In genomic region chr19:55644191-55644833, GRCh38 we compare ENCODE assay signal across 9 cellular contexts. TPM values are rescaled to one million over a fixed set of nuclear protein-coding genes. Genes with fewer than 3 reads are reported as not detected.
DNase-seq lines count a peak whose midpoint lies in the region; ATAC-seq and TF ChIP-seq lines count a peak whose summit lies in the region.
"Had no signal": no experiment of that assay in that cellular context is flagged by ENCODE, and none has a peak within 500 bp of the region (broad histone marks: within the 10 kb centered on the region; RNA-seq: fewer than 3 reads in every experiment).

No MANE protein-coding gene starts in this region.

- peak overlapping the region; percentile 96 for H3K4me3 Mint-ChIP-seq in natural killer cell

- H3K4me3 ChIP-seq in BE2C (ENCODE audit: low read depth, low read length) = peak overlapping the region; percentile 90
- peak overlapping the region; percentile 75 for H3K4me3 ChIP-seq in MG63
- peak overlapping the region; percentile 59 for H3K4me3 ChIP-seq in ectodermal cell (ENCODE audit: insufficient read depth, low read depth, low read length)

- H3K27me3 ChIP-seq in BE2C (no peaks in the 10 kb centered on the region), MG63 (no peaks in the 10 kb centered on the region), ectodermal cell (ENCODE audit: control insufficient read depth, insufficient read depth, low read length, poor library complexity, severe bottlenecking) (no peaks in the 10 kb centered on the region)

- peaks cover 17% of the 10 kb centered on the region for H3K36me3 ChIP-seq in BE2C
- H3K36me3 ChIP-seq in MG63 = peaks cover 41% of the 10 kb centered on the region
- peaks cover 14% of the 10 kb centered on the region for H3K36me3 ChIP-seq in ectodermal cell (ENCODE audit: control insufficient read depth, insufficient read depth, low read length)

- no peaks in the 10 kb centered on the region for H3K9me3 Mint-ChIP-seq in natural killer cell

- no peak overlapping the region for H3K27ac ChIP-seq in ectodermal cell (ENCODE audit: insufficient read depth, low read depth, low read length, poor library complexity, severe bottlenecking)

- H3K4me1 Mint-ChIP-seq in natural killer cell = peaks cover 33 to 57% of the 10 kb centered on the region in 2 donors

- no peak for DNase-seq in BE2C
- no peak for DNase-seq in MG63
- DNase-seq in natural killer cell = no peak
- DNase-seq in hepatic stellate cell (ENCODE audit: low spot score) = no peak
- no peak for DNase-seq in NCI-H69 (lab: John Stamatoyannopoulos, UW)
- DNase-seq in Ammon's horn (ENCODE audit: low spot score) = no peak
- DNase-seq: NCI-H524 treated with DMSO at 0.1 percent for 48 hours had no signal

- intact Hi-C loops in natural killer cell (cut with micrococcal nuclease) = loop anchor here (5.0 kb wide), 1 partner anchor 37 kb away; the partner anchor contains the start of gene ZNF865

- no peak for ATAC-seq in natural killer cell
- no peak for ATAC-seq in HG02973 (IDR thresholded peaks at IDR 0.05; ENCODE audit: unreplicated experiment)

- peaks cover 9% of the 10 kb centered on the region for H3K4me1 ChIP-seq in BE2C
- peaks cover 34% of the 10 kb centered on the region for H3K4me1 ChIP-seq in ectodermal cell (ENCODE audit: control insufficient read depth, insufficient read depth, low read length)

- H3K27me3 Mint-ChIP-seq in natural killer cell (ENCODE audit: low read depth in 2 of 2) = no peaks in the 10 kb centered on the region

- 65 to 66% methylated on average over 12 of the region's 12 CpGs for WGBS in ectodermal cell, 2 experiments

- TF ChIP-seq CTCF in BE2C (IDR thresholded peaks at IDR 0.05; ENCODE audit: low read depth, low read length) (no peak), natural killer cell (IDR thresholded peaks at IDR 0.05) (no peak)

- no peaks in the 10 kb centered on the region for H3K36me3 Mint-ChIP-seq in natural killer cell

- peak overlapping the region; percentile 80 to 96 for H3K27ac Mint-ChIP-seq in natural killer cell

- no peaks in the 10 kb centered on the region for H3K9me3 ChIP-seq in BE2C
- H3K9me3 ChIP-seq in MG63 = no peaks in the 10 kb centered on the region
- no peaks in the 10 kb centered on the region for H3K9me3 ChIP-seq in ectodermal cell (ENCODE audit: control insufficient read depth, low read length)

RNA-seq across cellular contexts. Expression of gene ZNF581, which starts 0.9 kb away (rescaled TPM):
- polyA plus RNA-seq in BE2C (2012; ENCODE audit: insufficient read depth, insufficient read length, low read depth) = 42.2 TPM
- 8.7 and 17.5 TPM in 2 replicates for total RNA-seq in MG63 (2014; rRNA removed; shearing (Covaris generic); ENCODE audit: low replicate concordance)
- 41.1 TPM for polyA plus RNA-seq in ectodermal cell (2013, experiment 1 of 4)
- 40.1 TPM for polyA plus RNA-seq in ectodermal cell (2013, experiment 2 of 4)
- 41.4 TPM for polyA plus RNA-seq in ectodermal cell (2013, experiment 3 of 4)
- 45.9 TPM for polyA plus RNA-seq in ectodermal cell (2013, experiment 4 of 4)
- total RNA-seq in natural killer cell = 10 to 100 TPM; 15.4 to 21.9 (median 19.0) TPM

RNA-seq across cellular contexts. Expression of gene ZNF580, which starts 3.5 kb away (rescaled TPM):
- polyA plus RNA-seq in BE2C (2012; ENCODE audit: insufficient read depth, insufficient read length, low read depth) = 129 TPM
- 7.5 and 8.0 TPM in 2 replicates for total RNA-seq in MG63 (2014; rRNA removed; shearing (Covaris generic); ENCODE audit: low replicate concordance)
- polyA plus RNA-seq in ectodermal cell (2013, experiment 1 of 4) = 45.3 TPM
- 44.3 TPM for polyA plus RNA-seq in ectodermal cell (2013, experiment 2 of 4)
- 41.1 TPM for polyA plus RNA-seq in ectodermal cell (2013, experiment 3 of 4)
- polyA plus RNA-seq in ectodermal cell (2013, experiment 4 of 4) = 44.7 TPM
- total RNA-seq in natural killer cell = 10 to 100 TPM; 38.0 to 46.0 (median 40.0) TPM

RNA-seq across cellular contexts. Expression of gene CCDC106, which starts 3.7 kb away (rescaled TPM):
- 51.0 TPM for polyA plus RNA-seq in BE2C (2012; ENCODE audit: insufficient read depth, insufficient read length, low read depth)
- total RNA-seq in MG63 (2014; rRNA removed; shearing (Covaris generic); ENCODE audit: low replicate concordance) = 1.3 and 4.8 TPM in 2 replicates
- polyA plus RNA-seq in ectodermal cell (2013, experiment 1 of 4) = 24.8 TPM
- polyA plus RNA-seq in ectodermal cell (2013, experiment 2 of 4) = 24.6 TPM
- polyA plus RNA-seq in ectodermal cell (2013, experiment 3 of 4) = 17.5 TPM
- polyA plus RNA-seq in ectodermal cell (2013, experiment 4 of 4) = 18.4 TPM
- 1 to 10 TPM; 2.0 to 3.2 (median 3.2) TPM for total RNA-seq in natural killer cell

RNA-seq across cellular contexts. Expression of gene U2AF2, which starts 10.5 kb away (rescaled TPM):
- 543 TPM for polyA plus RNA-seq in BE2C (2012; ENCODE audit: insufficient read depth, insufficient read length, low read depth)
- total RNA-seq in MG63 (2014; rRNA removed; shearing (Covaris generic); ENCODE audit: low replicate concordance) = 128 and 226 TPM in 2 replicates
- polyA plus RNA-seq in ectodermal cell (2013, experiment 1 of 4) = 300 TPM
- 239 TPM for polyA plus RNA-seq in ectodermal cell (2013, experiment 2 of 4)
- 197 TPM for polyA plus RNA-seq in ectodermal cell (2013, experiment 3 of 4)
- polyA plus RNA-seq in ectodermal cell (2013, experiment 4 of 4) = 204 TPM
- total RNA-seq in natural killer cell = 100 to 1,000 TPM; 304 to 322 (median 321) TPM

RNA-seq across cellular contexts. Expression of gene ZNF784, which starts 19.9 kb away (rescaled TPM):
- polyA plus RNA-seq in BE2C (2012; ENCODE audit: insufficient read depth, insufficient read length, low read depth) = 12.1 TPM
- 9.0 and 12.6 TPM in 2 replicates for total RNA-seq in MG63 (2014; rRNA removed; shearing (Covaris generic); ENCODE audit: low replicate concordance)
- polyA plus RNA-seq in ectodermal cell (2013, experiment 1 of 4) = 11.8 TPM
- polyA plus RNA-seq in ectodermal cell (2013, experiment 2 of 4) = 13.0 TPM
- polyA plus RNA-seq in ectodermal cell (2013, experiment 3 of 4) = 12.9 TPM
- polyA plus RNA-seq in ectodermal cell (2013, experiment 4 of 4) = 13.6 TPM
- 1 to 10 TPM; 6.4 to 7.9 (median 7.1) TPM for total RNA-seq in natural killer cell
